ENCODE assay signal across 10 cellular contexts in genomic region chr14:64709126-64709525, GRCh38. TPM values are rescaled to one million over a fixed set of nuclear protein-coding genes. Genes with fewer than 3 reads are reported as not detected.
DNase-seq lines count a peak whose midpoint lies in the region; ATAC-seq and TF ChIP-seq lines count a peak whose summit lies in the region.
"Had no signal": no experiment of that assay in that cellular context is flagged by ENCODE, and none has a peak within 500 bp of the region (broad histone marks: within the 10 kb centered on the region; RNA-seq: fewer than 3 reads in every experiment).

No MANE protein-coding gene starts in this region.

- no peak for TF ChIP-seq POLR2A in thyroid gland (IDR thresholded peaks at IDR 0.05)

- H3K4me1 ChIP-seq in mononuclear cell (ENCODE audit: insufficient read depth, low read length) = peaks cover 77% of the 10 kb centered on the region
- H3K4me1 ChIP-seq in thyroid gland = peaks cover 32 to 43% of the 10 kb centered on the region in 2 donors

- H3K36me3 Mint-ChIP-seq in activated T-cell treated with anti-CD3 and anti-CD28 coated beads, Interleukin-2, amount 50 U/mL, for 24 hours (ENCODE audit: low read depth) = no peaks in the 10 kb centered on the region
- H3K36me3 Mint-ChIP-seq in central memory CD8-positive, alpha-beta T cell (ENCODE audit: insufficient read depth) = peaks cover 8% of the 10 kb centered on the region

- intact Hi-C loops in thyroid gland (cut with DNase I) = no loop called here

- peak overlapping the region; percentile 27 for H3K4me3 ChIP-seq in mononuclear cell (ENCODE audit: low read length)
- no peak overlapping the region for H3K4me3 ChIP-seq in thyroid gland (replicated peaks in 1 of 3)

- peaks cover 4% of the 10 kb centered on the region for H3K9me3 ChIP-seq in mononuclear cell (ENCODE audit: low read depth, low read length)
- H3K9me3 ChIP-seq in thyroid gland = no peaks in the 10 kb centered on the region

- WGBS in thyroid gland, 2 donors = 68 to 80% methylated on average over 5 of the region's 5 CpGs

- H3K4me1 Mint-ChIP-seq in activated T-cell treated with anti-CD3 and anti-CD28 coated beads, Interleukin-2, amount 50 U/mL, for 24 hours (ENCODE audit: low read depth) = peaks cover 41% of the 10 kb centered on the region
- peaks cover 63% of the 10 kb centered on the region for H3K4me1 Mint-ChIP-seq in central memory CD8-positive, alpha-beta T cell

- H3K27me3 ChIP-seq in mononuclear cell (ENCODE audit: insufficient read depth, low read length) (no peaks in the 10 kb centered on the region), thyroid gland (no peaks in the 10 kb centered on the region)

- H3K27me3 Mint-ChIP-seq in activated T-cell treated with anti-CD3 and anti-CD28 coated beads, Interleukin-2, amount 50 U/mL, for 24 hours = peaks cover 17% of the 10 kb centered on the region
- peaks cover 20% of the 10 kb centered on the region for H3K27me3 Mint-ChIP-seq in central memory CD8-positive, alpha-beta T cell

- peaks cover 11% of the 10 kb centered on the region for H3K9me3 Mint-ChIP-seq in activated T-cell treated with anti-CD3 and anti-CD28 coated beads, Interleukin-2, amount 50 U/mL, for 24 hours
- H3K9me3 Mint-ChIP-seq in central memory CD8-positive, alpha-beta T cell = peaks cover 11% of the 10 kb centered on the region

- peak overlapping the region; percentile 80 for H3K27ac Mint-ChIP-seq in activated T-cell treated with anti-CD3 and anti-CD28 coated beads, Interleukin-2, amount 50 U/mL, for 24 hours
- peak overlapping the region; percentile 23 for H3K27ac Mint-ChIP-seq in central memory CD8-positive, alpha-beta T cell (ENCODE audit: low read depth)

- ATAC-seq in central memory CD8-positive, alpha-beta T cell (replicated peaks; ENCODE audit: extremely low read depth, poor library complexity, severe bottlenecking) = no peak
- no peak for ATAC-seq in HG02970 (IDR thresholded peaks at IDR 0.05; ENCODE audit: low FRiP score, unreplicated experiment)

- TF ChIP-seq CTCF in thyroid gland (IDR thresholded peaks at IDR 0.05) = no peak

- H3K27ac ChIP-seq in thyroid gland = peak overlapping the region in 2 of 3 donors; percentile 35 to 39

- peak overlapping the region; percentile 52 for H3K4me3 Mint-ChIP-seq in activated T-cell treated with anti-CD3 and anti-CD28 coated beads, Interleukin-2, amount 50 U/mL, for 24 hours
- peak overlapping the region; percentile 80 for H3K4me3 Mint-ChIP-seq in central memory CD8-positive, alpha-beta T cell

- DNase-seq in activated T-cell treated with anti-CD3 and anti-CD28 coated beads, Interleukin-2, amount 50 U/mL, for 24 hours = no peak
- DNase-seq in activated T-cell treated with anti-CD3 and anti-CD28 coated beads for 4 hours = no peak
- no peak for DNase-seq in central memory CD8-positive, alpha-beta T cell (ENCODE audit: low spot score in 2 of 2)
- no peak for DNase-seq in thyroid gland
- no peak for DNase-seq in NCI-H82 treated with DMSO at 0.1 percent for 48 hours (lab: John Stamatoyannopoulos, UW; ENCODE audit: unreplicated experiment)
- DNase-seq in COR-L47 (lab: John Stamatoyannopoulos, UW) = no peak
- DNase-seq: NCI-H446; stimulated activated CD4-positive, alpha-beta T cell treated with anti-CD3 and anti-CD28 coated beads, Interleukin-2, amount 100 ng/mL, for 48 hours had no signal

- H3K36me3 ChIP-seq in thyroid gland = no peaks in the 10 kb centered on the region

RNA-seq across cellular contexts. Expression of gene PLEKHG3, which starts 4.9 kb away (rescaled TPM):
- total RNA-seq in mononuclear cell (6.7 TPM), thyroid gland (10 to 100 TPM; 41.0 to 83.0 (median 54.6) TPM)
